ENCODE assay signal across 17 cellular contexts in genomic region chr15:25796395-25796794, GRCh38.
A peak's percentile ranks its signal among the peaks of the same experiment; 100 is the strongest.
DNase-seq lines count a peak whose midpoint lies in the region; ATAC-seq and TF ChIP-seq lines count a peak whose summit lies in the region.
"Had no signal": no experiment of that assay in that cellular context is flagged by ENCODE, and none has a peak within 500 bp of the region (broad histone marks: within the 10 kb centered on the region; RNA-seq: fewer than 3 reads in every experiment).

No MANE protein-coding gene starts in this region.

- peak overlapping the region; percentile 47 for H3K14ac ChIP-seq in neuronal stem cell (ENCODE audit: low read length)

- peaks cover 0 to 4% of the 10 kb centered on the region in 2 donors for H3K4me1 ChIP-seq in neuronal stem cell (ENCODE audit: control insufficient read depth in 2 of 2, insufficient read depth in 1 of 2, low read depth in 1 of 2, low read length in 2 of 2)
- H3K4me1 ChIP-seq in tibial artery, result peaks cover 0 to 95% (median 47%) of the 10 kb centered on the region in 4 donors
- no peaks in the 10 kb centered on the region for H3K4me1 ChIP-seq in prostate gland (replicated peaks)

- H3K4me3 ChIP-seq in neuronal stem cell (ENCODE audit: low read length in 2 of 2) (peak overlapping the region in 1 of 2 donors; percentile 53), tibial artery (no peak overlapping the region), prostate gland (no peak overlapping the region)
- H3K4me3 ChIP-seq: K562 had no signal

- CTCF ChIA-PET in activated CD4-positive, alpha-beta T cell treated with anti-CD3 and anti-CD28 coated beads, Interleukin-2, amount 10 ng/mL, durations not matched to agents 7 days and 5 days (lab: Charles Lee), result interaction anchor here (1.3 to 1.4 kb wide), 2 partner anchors 10 to 13 kb away, joined by 4 read pairs; no protein-coding TSS in a partner anchor

- no peak overlapping the region for H3K27ac ChIP-seq in neuronal stem cell (replicated peaks; ENCODE audit: low read length)
- peak overlapping the region; percentile 79 to 89 for H3K27ac ChIP-seq in tibial artery
- H3K27ac ChIP-seq in prostate gland, result no peak overlapping the region

- H3K36me3 ChIP-seq in neuronal stem cell (replicated peaks in 1 of 2; ENCODE audit: control insufficient read depth in 2 of 2, insufficient read depth in 2 of 2, low read length in 2 of 2), result no peaks in the 10 kb centered on the region
- H3K36me3 ChIP-seq in tibial artery, result no peaks in the 10 kb centered on the region
- H3K36me3 ChIP-seq in prostate gland, result no peaks in the 10 kb centered on the region

- no peak overlapping the region for H3K27ac Mint-ChIP-seq in activated T-cell treated with anti-CD3 and anti-CD28 coated beads, Interleukin-2, amount 50 U/mL, for 24 hours
- H3K27ac Mint-ChIP-seq in dendritic cell treated with granulocyte-macrophage colony-stimulating factor and Interleukin-4, amounts not matched to agents 40 ng/mL and 50 ng/mL, for 4 days, result peak overlapping the region; percentile 32
- no peak overlapping the region for H3K27ac Mint-ChIP-seq in activated CD4-positive, alpha-beta T cell treated with anti-CD3 and anti-CD28 coated beads, Interleukin-2, amount 10 ng/mL, durations not matched to agents 7 days and 5 days

- TF ChIP-seq POLR2A in prostate gland (IDR thresholded peaks at IDR 0.05), result no peak

- H3K9me3 ChIP-seq in neuronal stem cell (replicated peaks in 1 of 2; ENCODE audit: control insufficient read depth in 2 of 2, insufficient read depth in 1 of 2, low read depth in 1 of 2, low read length in 2 of 2), result no peaks in the 10 kb centered on the region
- H3K9me3 ChIP-seq in tibial artery, result no peaks in the 10 kb centered on the region
- H3K9me3 ChIP-seq in prostate gland, result no peaks in the 10 kb centered on the region

- no peak for ATAC-seq in GM21723 (IDR thresholded peaks at IDR 0.05; ENCODE audit: unreplicated experiment)
- ATAC-seq: K562, PC-3 had no signal

- no CpG with 5 or more reads among the region's 7 CpGs for WGBS in neuronal stem cell (ENCODE audit: extremely low coverage in 2 of 2, insufficient read length in 2 of 2, insufficient replicate concordance in 1 of 2), 2 donors
- 90% methylated on average over 6 of the region's 7 CpGs for WGBS in prostate gland

- H3K23ac ChIP-seq in neuronal stem cell (ENCODE audit: low read depth, low read length, poor library complexity), result no peak overlapping the region

- H3K79me1 ChIP-seq in neuronal stem cell (ENCODE audit: low read depth, low read length), result no peaks in the 10 kb centered on the region

- no peak overlapping the region for H2BK120ac ChIP-seq in neuronal stem cell (ENCODE audit: low read depth, low read length)

- no peak overlapping the region for H3K9ac ChIP-seq in neuronal stem cell (ENCODE audit: low read depth, low read length, poor library complexity)

- no peak overlapping the region for H2AK5ac ChIP-seq in neuronal stem cell (ENCODE audit: low read depth, low read length)

- H2BK15ac ChIP-seq in neuronal stem cell (ENCODE audit: low read length), result no peak overlapping the region

- no peaks in the 10 kb centered on the region for H3K27me3 Mint-ChIP-seq in activated T-cell treated with anti-CD3 and anti-CD28 coated beads, Interleukin-2, amount 50 U/mL, for 24 hours
- H3K27me3 Mint-ChIP-seq in dendritic cell treated with granulocyte-macrophage colony-stimulating factor and Interleukin-4, amounts not matched to agents 40 ng/mL and 50 ng/mL, for 4 days, result peaks cover 36% of the 10 kb centered on the region
- no peaks in the 10 kb centered on the region for H3K27me3 Mint-ChIP-seq in activated CD4-positive, alpha-beta T cell treated with anti-CD3 and anti-CD28 coated beads, Interleukin-2, amount 10 ng/mL, durations not matched to agents 7 days and 5 days

- H4K8ac ChIP-seq in neuronal stem cell (ENCODE audit: low read depth, low read length), result no peak overlapping the region

- no peak overlapping the region for H3K4me3 Mint-ChIP-seq in activated T-cell treated with anti-CD3 and anti-CD28 coated beads, Interleukin-2, amount 50 U/mL, for 24 hours
- no peak overlapping the region for H3K4me3 Mint-ChIP-seq in dendritic cell treated with granulocyte-macrophage colony-stimulating factor and Interleukin-4, amounts not matched to agents 40 ng/mL and 50 ng/mL, for 4 days
- no peak overlapping the region for H3K4me3 Mint-ChIP-seq in activated CD4-positive, alpha-beta T cell treated with anti-CD3 and anti-CD28 coated beads, Interleukin-2, amount 10 ng/mL, durations not matched to agents 7 days and 5 days
- H3K4me3 Mint-ChIP-seq: CD8-positive, alpha-beta memory T cell had no signal

- intact Hi-C loops in dendritic cell treated with granulocyte-macrophage colony-stimulating factor and Interleukin-4, amounts not matched to agents 40 ng/mL and 50 ng/mL, for 4 days (cut with micrococcal nuclease), result no loop called here
- intact Hi-C loops in tibial artery (cut with DNase I; ENCODE audit: low total_unique reads) (loop anchor here (5.0 to 10.0 kb wide), 2 partner anchors 62 to 66 kb away; partner anchors contain the start of gene ATP10A), prostate gland (cut with DNase I) (no loop called here)

- H2BK5ac ChIP-seq in neuronal stem cell (ENCODE audit: low read length), result no peak overlapping the region

- no peaks in the 10 kb centered on the region for H3K9me3 Mint-ChIP-seq in activated T-cell treated with anti-CD3 and anti-CD28 coated beads, Interleukin-2, amount 50 U/mL, for 24 hours
- H3K9me3 Mint-ChIP-seq in dendritic cell treated with granulocyte-macrophage colony-stimulating factor and Interleukin-4, amounts not matched to agents 40 ng/mL and 50 ng/mL, for 4 days, result no peaks in the 10 kb centered on the region
- H3K9me3 Mint-ChIP-seq in activated CD4-positive, alpha-beta T cell treated with anti-CD3 and anti-CD28 coated beads, Interleukin-2, amount 10 ng/mL, durations not matched to agents 7 days and 5 days, result no peaks in the 10 kb centered on the region
- H3K9me3 Mint-ChIP-seq: CD8-positive, alpha-beta memory T cell had no signal

- peaks cover 89% of the 10 kb centered on the region for H3K4me1 Mint-ChIP-seq in activated T-cell treated with anti-CD3 and anti-CD28 coated beads, Interleukin-2, amount 50 U/mL, for 24 hours (ENCODE audit: low read depth)
- H3K4me1 Mint-ChIP-seq in dendritic cell treated with granulocyte-macrophage colony-stimulating factor and Interleukin-4, amounts not matched to agents 40 ng/mL and 50 ng/mL, for 4 days (ENCODE audit: low read depth), result peaks cover 95% of the 10 kb centered on the region
- peaks cover 70% of the 10 kb centered on the region for H3K4me1 Mint-ChIP-seq in activated CD4-positive, alpha-beta T cell treated with anti-CD3 and anti-CD28 coated beads, Interleukin-2, amount 10 ng/mL, durations not matched to agents 7 days and 5 days

- H3K27me3 ChIP-seq in neuronal stem cell (ENCODE audit: control insufficient read depth in 3 of 3, insufficient read depth in 3 of 3, low read depth in 1 of 3, low read length in 3 of 3) (no peaks in the 10 kb centered on the region), tibial artery (no peaks in the 10 kb centered on the region), prostate gland (replicated peaks; ENCODE audit: insufficient read depth) (no peaks in the 10 kb centered on the region)

- no peak overlapping the region for H2AFZ ChIP-seq in neuronal stem cell (ENCODE audit: low read length)

- H4K91ac ChIP-seq in neuronal stem cell (ENCODE audit: low read depth, low read length, poor library complexity), result no peak overlapping the region

- no peak overlapping the region for H3K4me2 ChIP-seq in neuronal stem cell (ENCODE audit: insufficient read depth, low read length, poor library complexity, severe bottlenecking)

- POLR2A ChIA-PET in activated CD4-positive, alpha-beta T cell treated with anti-CD3 and anti-CD28 coated beads, Interleukin-2, amount 10 ng/mL, durations not matched to agents 7 days and 5 days (lab: Charles Lee), result interaction anchor here (0.7 kb wide), 1 partner anchor 65 kb away, joined by 4 read pairs; no protein-coding TSS in a partner anchor

- no peak overlapping the region for H3K4ac ChIP-seq in neuronal stem cell (ENCODE audit: low read length)

- peak; percentile 23 for DNase-seq in activated T-cell treated with anti-CD3 and anti-CD28 coated beads, Interleukin-2, amount 50 U/mL, for 24 hours
- DNase-seq in activated T-cell treated with anti-CD3 and anti-CD28 coated beads, Interleukin-2, amount 50 U/mL, for 1 hour, result no peak
- DNase-seq in neuronal stem cell (ENCODE audit: low spot score) (no peak), tibial artery (peak in 1 of 2 donors; percentile 60), prostate gland (ENCODE audit: low spot score) (no peak)
- no peak for DNase-seq in activated CD4-positive, alpha-beta T cell treated with anti-CD3 and anti-CD28 coated beads, Interleukin-2, amount 10 ng/mL, durations not matched to agents 7 days and 5 days
- DNase-seq: CD8-positive, alpha-beta memory T cell; DMS79; MV-4-11; NCI-H1417 treated with DMSO at 0.1 percent for 48 hours; NCI-H2029; NCI-H2171 treated with DMSO at 0.1 percent for 48 hours; NCI-H82; PC-3 had no signal

- peaks cover 31% of the 10 kb centered on the region for H3K36me3 Mint-ChIP-seq in activated T-cell treated with anti-CD3 and anti-CD28 coated beads, Interleukin-2, amount 50 U/mL, for 24 hours (ENCODE audit: low read depth)
- no peaks in the 10 kb centered on the region for H3K36me3 Mint-ChIP-seq in dendritic cell treated with granulocyte-macrophage colony-stimulating factor and Interleukin-4, amounts not matched to agents 40 ng/mL and 50 ng/mL, for 4 days (ENCODE audit: low read depth)
- H3K36me3 Mint-ChIP-seq in activated CD4-positive, alpha-beta T cell treated with anti-CD3 and anti-CD28 coated beads, Interleukin-2, amount 10 ng/mL, durations not matched to agents 7 days and 5 days (ENCODE audit: low read depth), result peaks cover 1% of the 10 kb centered on the region

- TF ChIP-seq CTCF in tibial artery (IDR thresholded peaks at IDR 0.05), result no peak
- no peak for TF ChIP-seq CTCF in prostate gland (IDR thresholded peaks at IDR 0.05)

- H2BK12ac ChIP-seq in neuronal stem cell (ENCODE audit: low read length), result no peak overlapping the region

- H3K18ac ChIP-seq in neuronal stem cell (ENCODE audit: low read length), result peak overlapping the region; percentile 41

Comparison
In these comparisons a context has a peak if more than half of its experiments do, and no peak if none do; other contexts are left out.
1. H3K27ac ChIP-seq: peak in tibial artery (2 of 2); none in neuronal stem cell (single experiment) and prostate gland (0 of 2).